In genomic region chr22:37518509-37519267, GRCh38 we compare ENCODE assay signal across 1 cellular context.
A peak's percentile ranks its signal among the peaks of the same experiment; 100 is the strongest.
TF ChIP-seq lines count a peak whose summit lies in the region.

No MANE protein-coding gene starts in this region.

TF ChIP-seq in HepG2, 621 proteins besides CTCF, POLR2A, EP300 and RAD21 (continued from another document and continues in another):
- TF ChIP-seq NFAT5 (CRISPR knock-in tag; IDR thresholded peaks at IDR 0.05) = 0 out of 2 replicates have a peak, but pooled peaks have one; percentile 27
- no peak for TF ChIP-seq RFXANK (CRISPR knock-in tag; IDR thresholded peaks at IDR 0.05)
- TF ChIP-seq TMF1 (CRISPR knock-in tag; IDR thresholded peaks at IDR 0.05; ENCODE audit: low read depth) = no peak
- TF ChIP-seq ZNF501 (CRISPR knock-in tag; IDR thresholded peaks at IDR 0.05) = peak; percentile 53; the same call in 1 of the 2 replicates
- TF ChIP-seq ZNF556 (CRISPR knock-in tag; IDR thresholded peaks at IDR 0.05; ENCODE audit: borderline replicate concordance) = peak; percentile 19; the same call in 1 of the 2 replicates
- TF ChIP-seq ZFP82 (CRISPR knock-in tag; IDR thresholded peaks at IDR 0.05; ENCODE audit: borderline replicate concordance) = no peak
- no peak for TF ChIP-seq HOXA9 (CRISPR knock-in tag; IDR thresholded peaks at IDR 0.05; ENCODE audit: borderline replicate concordance)
- peak; percentile 70 for TF ChIP-seq ZNF687 (CRISPR knock-in tag; IDR thresholded peaks at IDR 0.05)
- peak; percentile 33; the same call in 1 of the 2 replicates for TF ChIP-seq ZNF784 (CRISPR knock-in tag; IDR thresholded peaks at IDR 0.05; ENCODE audit: borderline replicate concordance)
- TF ChIP-seq ATF6 (CRISPR knock-in tag; conservative IDR thresholded peaks at IDR 0.05) = no peak
- no peak for TF ChIP-seq ZNF101 (CRISPR knock-in tag; IDR thresholded peaks at IDR 0.05; ENCODE audit: borderline replicate concordance, low read depth)
- TF ChIP-seq TFAP4 (IDR thresholded peaks at IDR 0.05; ENCODE audit: borderline replicate concordance, low read depth) = peak; percentile 63; the same call in 1 of the 2 replicates
- peak; percentile 87 for TF ChIP-seq ZNF160 (CRISPR knock-in tag; IDR thresholded peaks at IDR 0.05)
- peak; percentile 73 for TF ChIP-seq SNAPC4 (CRISPR knock-in tag; IDR thresholded peaks at IDR 0.05)
- TF ChIP-seq ZNF710 (CRISPR knock-in tag; IDR thresholded peaks at IDR 0.05; ENCODE audit: borderline replicate concordance) = peak; percentile 87
- peak; percentile 73 for TF ChIP-seq GABPB1 (CRISPR knock-in tag; IDR thresholded peaks at IDR 0.05)
- no peak; the same call in 1 of the 2 replicates for TF ChIP-seq IKZF5 (CRISPR knock-in tag; IDR thresholded peaks at IDR 0.05)
- peak; percentile 77 for TF ChIP-seq MYC (CRISPR knock-in tag; IDR thresholded peaks at IDR 0.05; ENCODE audit: borderline replicate concordance)
- TF ChIP-seq KLF16 (CRISPR knock-in tag; IDR thresholded peaks at IDR 0.05) = 0 out of 4 replicates have a peak, but pooled peaks of 1 of the 2 experiments have one; percentile 17
- peak; percentile 48; the same call in 1 of the 2 replicates for TF ChIP-seq KDM3A (CRISPR knock-in tag; IDR thresholded peaks at IDR 0.05; ENCODE audit: low read depth)
- no peak for TF ChIP-seq MNT (IDR thresholded peaks at IDR 0.05)
- TF ChIP-seq HINFP (CRISPR knock-in tag; IDR thresholded peaks at IDR 0.05; ENCODE audit: low read depth) = no peak
- peak; percentile 50; the same call in 1 of the 2 replicates for TF ChIP-seq PHF8 (CRISPR knock-in tag; IDR thresholded peaks at IDR 0.05)
- no peak for TF ChIP-seq TCF12 (IDR thresholded peaks at IDR 0.05)
- TF ChIP-seq TCF12 (CRISPR knock-in tag; IDR thresholded peaks at IDR 0.05) = peak; percentile 90
- TF ChIP-seq MYNN (CRISPR knock-in tag; IDR thresholded peaks at IDR 0.05; ENCODE audit: low read depth) = no peak
